ENCODE assay signal across 35 cellular contexts in genomic region chr11:15526859-15527450, GRCh38.
"Had no signal": no experiment of that assay in that cellular context is flagged by ENCODE, and none has a peak within 500 bp of the region (broad histone marks: within the 10 kb centered on the region; RNA-seq: fewer than 3 reads in every experiment).

No MANE protein-coding gene starts in this region.

- H3K36me3 ChIP-seq: MG63 had no signal

- H3K4me3 ChIP-seq: MG63 had no signal

- H3K9me3 ChIP-seq: MG63 had no signal

- DNase-seq: Karpas-422, Kasumi-1, MG63, MM.1S, MV-4-11, NCI-H1048, NCI-H1092, NCI-H1092 treated with DMSO at 0.1 percent for 48 hours, NCI-H1105, NCI-H1105 treated with DMSO at 0.1 percent for 48 hours, NCI-H1417, NCI-H1417 treated with DMSO at 0.1 percent for 48 hours, NCI-H1436, NCI-H1436 treated with DMSO at 0.1 percent for 48 hours, NCI-H146, NCI-H1694, NCI-H1694 treated with DMSO at 0.1 percent for 48 hours, NCI-H187, NCI-H187 treated with DMSO at 0.1 percent for 48 hours, NCI-H1930, NCI-H2029, NCI-H2029 treated with DMSO at 0.1 percent for 48 hours, NCI-H2081, NCI-H2081 treated with DMSO at 0.1 percent for 48 hours, NCI-H2107, NCI-H2171, NCI-H2171 treated with DMSO at 0.1 percent for 48 hours, NCI-H2227 treated with DMSO at 0.1 percent for 48 hours, NCI-H226, NCI-H345, NCI-H446, NCI-H446 treated with DMSO at 0.1 percent for 48 hours, NCI-H510A, NCI-H510A treated with DMSO at 0.1 percent for 48 hours, NCI-H524 had no signal

- H3K27me3 ChIP-seq: MG63 had no signal
